1 cellular context compared by ENCODE assay signal in genomic region chr2:226772389-226773179, GRCh38.
TF ChIP-seq lines count a peak whose summit lies in the region.

No MANE protein-coding gene starts in this region.

TF ChIP-seq in K562, 482 proteins besides CTCF, POLR2A, EP300 and RAD21 (continued from another document and continues in another):
- no peak for TF ChIP-seq E4F1 (CRISPR knock-in tag; IDR thresholded peaks at IDR 0.05; ENCODE audit: borderline replicate concordance)
- TF ChIP-seq ZEB2 (IDR thresholded peaks at IDR 0.05): peak; percentile 57
- no peak for TF ChIP-seq SIX5 (IDR thresholded peaks at IDR 0.05; ENCODE audit: borderline replicate concordance in 1 of 2, insufficient read depth in 1 of 2, low read depth in 1 of 2, low read length in 2 of 2)
- TF ChIP-seq POU5F1 (IDR thresholded peaks at IDR 0.05; ENCODE audit: borderline replicate concordance, low read depth, low read length, partially characterized antibody): no peak
- no peak for TF ChIP-seq MIER1 (IDR thresholded peaks at IDR 0.05; ENCODE audit: low read depth)
- no peak for TF ChIP-seq SRSF9 (IDR thresholded peaks at IDR 0.05; ENCODE audit: borderline replicate concordance, low read depth, low read length)
- no peak for TF ChIP-seq TAF1 (IDR thresholded peaks at IDR 0.05; ENCODE audit: control insufficient read depth, extremely low read depth, insufficient read depth, low read length, severe bottlenecking)
- TF ChIP-seq MLLT1 (IDR thresholded peaks at IDR 0.05): peak in 1 of 2 experiments; percentile 89; a peak in 2 of 4 replicates
- no peak for TF ChIP-seq HDAC8 (tag; IDR thresholded peaks at IDR 0.05)
- peak; percentile 50; the same call in 1 of the 2 replicates for TF ChIP-seq ZBTB2 (IDR thresholded peaks at IDR 0.05)
- TF ChIP-seq FOSL1 (tag; conservative IDR thresholded peaks at IDR 0.05): peak; percentile 41; the same call in 1 of the 2 replicates
- TF ChIP-seq GMEB1 (CRISPR knock-in tag; IDR thresholded peaks at IDR 0.05): no peak
- no peak for TF ChIP-seq JUN (IDR thresholded peaks at IDR 0.05; ENCODE audit: borderline replicate concordance, low read depth, low read length)
- TF ChIP-seq JUN (CRISPR knock-in tag; IDR thresholded peaks at IDR 0.05; ENCODE audit: borderline replicate concordance): no peak
- TF ChIP-seq RBM25 (IDR thresholded peaks at IDR 0.05; ENCODE audit: low read depth, low read length, severe bottlenecking): no peak
- peak; percentile 95 for TF ChIP-seq HES1 (IDR thresholded peaks at IDR 0.05; ENCODE audit: low read depth)
- no peak for TF ChIP-seq BRD4 (IDR thresholded peaks at IDR 0.05)
- peak; percentile 70 for TF ChIP-seq MTA2 (IDR thresholded peaks at IDR 0.05; ENCODE audit: low read depth)
- TF ChIP-seq EP400 (IDR thresholded peaks at IDR 0.05): no peak
- TF ChIP-seq ILF3 (IDR thresholded peaks at IDR 0.05; ENCODE audit: borderline replicate concordance): no peak
- peak; percentile 78; the same call in 1 of the 2 replicates for TF ChIP-seq PML (IDR thresholded peaks at IDR 0.05; ENCODE audit: low read length)
- peak; percentile 61; the same call in 1 of the 2 replicates for TF ChIP-seq KHSRP (IDR thresholded peaks at IDR 0.05)
- peak; percentile 99 for TF ChIP-seq ETV1 (tag; conservative IDR thresholded peaks at IDR 0.05; ENCODE audit: low read depth)
- no peak for TF ChIP-seq ZNF57 (CRISPR knock-in tag; IDR thresholded peaks at IDR 0.05)
- peak; percentile 99 for TF ChIP-seq MEF2A (IDR thresholded peaks at IDR 0.05; ENCODE audit: control insufficient read depth, low read depth, low read length)
- no peak for TF ChIP-seq DACH1 (IDR thresholded peaks at IDR 0.05; ENCODE audit: partially characterized antibody)
- peak; percentile 20; the same call in 1 of the 2 replicates for TF ChIP-seq CREB1 (IDR thresholded peaks at IDR 0.05)
- TF ChIP-seq CREB1 (CRISPR knock-in tag; IDR thresholded peaks at IDR 0.05): no peak
- no peak for TF ChIP-seq PTBP1 (IDR thresholded peaks at IDR 0.05; ENCODE audit: low read depth, low read length)
- no peak for TF ChIP-seq PHB (CRISPR knock-in tag; IDR thresholded peaks at IDR 0.05)
- TF ChIP-seq NFIC (IDR thresholded peaks at IDR 0.05): peak; percentile 38
- no peak for TF ChIP-seq ZNF408 (CRISPR knock-in tag; IDR thresholded peaks at IDR 0.05; ENCODE audit: low read depth)
- no peak for TF ChIP-seq GATAD2B (IDR thresholded peaks at IDR 0.05; ENCODE audit: borderline replicate concordance)
- peak; percentile 64; the same call in 1 of the 2 replicates for TF ChIP-seq ZNF589 (CRISPR knock-in tag; IDR thresholded peaks at IDR 0.05; ENCODE audit: low read depth)
- no peak for TF ChIP-seq WHSC1 (IDR thresholded peaks at IDR 0.05; ENCODE audit: low read length)
- TF ChIP-seq YY1 (IDR thresholded peaks at IDR 0.05; ENCODE audit: borderline replicate concordance in 1 of 3, control insufficient read depth in 1 of 3, extremely low read depth in 1 of 3, insufficient read depth in 3 of 3, insufficient read length in 1 of 3, insufficient replicate concordance in 2 of 3, low read depth in 1 of 3, low read length in 2 of 3): no peak
- no peak for TF ChIP-seq KDM2B (CRISPR knock-in tag; IDR thresholded peaks at IDR 0.05)
- no peak for TF ChIP-seq REST (CRISPR knock-in tag; IDR thresholded peaks at IDR 0.05; ENCODE audit: low read depth)
- TF ChIP-seq CREM (IDR thresholded peaks at IDR 0.05; ENCODE audit: low read depth): no peak
- TF ChIP-seq ZNF551 (CRISPR knock-in tag; IDR thresholded peaks at IDR 0.05): no peak
- peak; percentile 88 for TF ChIP-seq CTBP1 (IDR thresholded peaks at IDR 0.05; ENCODE audit: borderline replicate concordance)
- TF ChIP-seq ZNF444 (CRISPR knock-in tag; IDR thresholded peaks at IDR 0.05): no peak
- no peak for TF ChIP-seq BRD9 (IDR thresholded peaks at IDR 0.05; ENCODE audit: low read depth, partially characterized antibody)
- TF ChIP-seq ZC3H11A (IDR thresholded peaks at IDR 0.05; ENCODE audit: low read depth, low read length): no peak
- TF ChIP-seq TEAD4 (IDR thresholded peaks at IDR 0.05; ENCODE audit: low read length): peak; percentile 96
- no peak for TF ChIP-seq TEAD4 (CRISPR knock-in tag; IDR thresholded peaks at IDR 0.05; ENCODE audit: borderline replicate concordance)
- peak; percentile 59 for TF ChIP-seq BHLHE40 (IDR thresholded peaks at IDR 0.05; ENCODE audit: low read length)
- peak; percentile 77 for TF ChIP-seq KLF16 (IDR thresholded peaks at IDR 0.05)
- TF ChIP-seq TAF9B (IDR thresholded peaks at IDR 0.05; ENCODE audit: partially characterized antibody): peak; percentile 58
- no peak for TF ChIP-seq NUFIP1 (IDR thresholded peaks at IDR 0.05; ENCODE audit: partially characterized antibody)
- TF ChIP-seq SMAD2 (IDR thresholded peaks at IDR 0.05; ENCODE audit: low read depth, low read length): no peak
